ENCODE assay signal across 8 cellular contexts in genomic region chr10:47475101-47475500, GRCh38. TPM values are rescaled to one million over a fixed set of nuclear protein-coding genes. Genes with fewer than 3 reads are reported as not detected.
"Had no signal": no experiment of that assay in that cellular context is flagged by ENCODE, and none has a peak within 500 bp of the region (broad histone marks: within the 10 kb centered on the region; RNA-seq: fewer than 3 reads in every experiment).

No MANE protein-coding gene starts in this region.

RNA-seq across cellular contexts. Expression of gene ANXA8, which starts 8.8 kb away (rescaled TPM):
- total RNA-seq: LHCN-M2, NCI-H460, OCI-LY7 had no signal

RNA-seq across cellular contexts. Expression of gene FAM25G, which starts 16.4 kb away (rescaled TPM):
- total RNA-seq: LHCN-M2, MCF 10A, NCI-H460, OCI-LY7, Right ventricle myocardium inferior, RPMI7951, SJSA1 had no signal
- polyA plus RNA-seq: SK-N-SH had no signal
